21 cellular contexts compared by ENCODE assay signal in the genomic region with DNA sequence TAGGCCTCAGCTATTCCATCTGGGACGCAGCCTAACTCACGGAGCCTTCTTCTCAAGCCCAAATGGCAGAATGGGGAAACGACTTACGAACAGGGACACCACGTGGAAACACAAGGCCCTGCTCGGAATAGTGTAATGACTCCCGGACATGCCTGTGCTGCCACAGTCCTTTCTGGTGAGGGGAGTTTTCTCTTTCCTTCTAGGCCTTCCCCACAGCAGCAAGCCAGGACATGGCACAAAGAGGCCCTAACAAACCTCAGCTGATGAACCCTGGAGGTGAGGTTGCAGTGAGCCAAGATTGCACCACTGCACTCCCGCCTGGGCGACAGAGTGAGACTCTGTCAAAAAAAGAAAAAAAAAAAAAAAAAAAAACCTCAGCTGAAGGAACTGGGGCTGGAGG. TPM values are rescaled to one million over a fixed set of nuclear protein-coding genes. Genes with fewer than 3 reads are reported as not detected.
DNase-seq lines count a peak whose midpoint lies in the region; ATAC-seq and TF ChIP-seq lines count a peak whose summit lies in the region.
"Had no signal": no experiment of that assay in that cellular context is flagged by ENCODE, and none has a peak within 500 bp of the region (broad histone marks: within the 10 kb centered on the region; RNA-seq: fewer than 3 reads in every experiment).

No MANE protein-coding gene starts in this region.

- H3K27me3 Mint-ChIP-seq in MCF 10A (ENCODE audit: insufficient read depth, unreplicated experiment) (no peaks in the 10 kb centered on the region), nephron progenitor cell (ENCODE audit: low read depth, poor library complexity) (peaks cover 2% of the 10 kb centered on the region)
- H3K27me3 Mint-ChIP-seq in CD8-positive, alpha-beta T cell (ENCODE audit: low read depth), result no peaks in the 10 kb centered on the region
- H3K27me3 Mint-ChIP-seq: IgD-negative memory B cell had no signal

- no peaks in the 10 kb centered on the region for H3K4me1 ChIP-seq in breast epithelium
- peaks cover 7% of the 10 kb centered on the region for H3K4me1 ChIP-seq in CD8-positive, alpha-beta T cell (ENCODE audit: insufficient read depth, low read length)
- H3K4me1 ChIP-seq: HAP-1 had no signal

- no peak for TF ChIP-seq POLR2A in breast epithelium (IDR thresholded peaks at IDR 0.05)

- peak overlapping the region; percentile 70 to 73 for H3K27ac ChIP-seq in breast epithelium
- H3K27ac ChIP-seq in epithelial cell of prostate, result peak overlapping the region; percentile 35
- no peak overlapping the region for H3K27ac ChIP-seq in CD8-positive, alpha-beta T cell (ENCODE audit: low read depth, low read length)
- H3K27ac ChIP-seq: 22Rv1, BLaER1 had no signal

- ATAC-seq in CD8-positive, alpha-beta T cell, result no peak
- ATAC-seq in GM19035 (IDR thresholded peaks at IDR 0.05; ENCODE audit: unreplicated experiment) (no peak), GM18870 (IDR thresholded peaks at IDR 0.05; ENCODE audit: unreplicated experiment) (no peak)
- ATAC-seq: GM12878 had no signal

- DNase-seq in breast epithelium (ENCODE audit: low spot score in 2 of 2) (peak in 1 of 2 donors; percentile 62), MCF 10A (ENCODE audit: unreplicated experiment) (no peak), epithelial cell of prostate (ENCODE audit: low read depth, low spot score) (no peak), nephron progenitor cell (no peak), NAMALWA (ENCODE audit: low spot score) (no peak)
- DNase-seq in CD8-positive, alpha-beta T cell, result no peak
- DNase-seq: Calu3, DMS 273 treated with DMSO at 0.1 percent for 48 hours, DMS79, HFFc6 had no signal

- no peak overlapping the region for H3K4me3 Mint-ChIP-seq in MCF 10A (ENCODE audit: unreplicated experiment)
- H3K4me3 Mint-ChIP-seq in nephron progenitor cell, result no peak overlapping the region
- no peak overlapping the region for H3K4me3 Mint-ChIP-seq in CD8-positive, alpha-beta T cell
- H3K4me3 Mint-ChIP-seq: HFFc6, IgD-negative memory B cell had no signal

- TF ChIP-seq CTCF in breast epithelium (IDR thresholded peaks at IDR 0.05) (no peak), MCF 10A (IDR thresholded peaks at IDR 0.05; ENCODE audit: unreplicated experiment) (no peak), nephron progenitor cell (IDR thresholded peaks at IDR 0.05) (no peak)
- TF ChIP-seq CTCF in CD8-positive, alpha-beta T cell (IDR thresholded peaks at IDR 0.05), result no peak

- no peak overlapping the region for H3K27ac Mint-ChIP-seq in MCF 10A (ENCODE audit: low read depth, unreplicated experiment)
- H3K27ac Mint-ChIP-seq in nephron progenitor cell, result peak overlapping the region; percentile 83
- no peak overlapping the region for H3K27ac Mint-ChIP-seq in CD8-positive, alpha-beta T cell
- H3K27ac Mint-ChIP-seq: HFFc6, IgD-negative memory B cell had no signal

- no peaks in the 10 kb centered on the region for H3K27me3 ChIP-seq in breast epithelium
- H3K27me3 ChIP-seq in CD8-positive, alpha-beta T cell (ENCODE audit: insufficient read depth, low read length), result no peaks in the 10 kb centered on the region
- H3K27me3 ChIP-seq: BLaER1 had no signal

- POLR2A ChIA-PET in MCF 10A (lab: Yijun Ruan, JAX), result interaction anchor here (1.6 to 4.4 kb wide), 2 partner anchors 11 to 21 kb away, joined by 5 to 18 read pairs; a partner anchor contains a TSS
- POLR2A ChIA-PET in CD8-positive, alpha-beta T cell (lab: Charles Lee), result interaction anchor here (0.6 to 1.8 kb wide), 4 partner anchors 13 to 28 kb away, joined by 3 to 5 read pairs (median 4); no protein-coding TSS in a partner anchor

- BruUV-seq in MCF 10A (replicated peaks; lab: Mats Ljungman, UMichigan), result no TSS peak

- intact Hi-C loops in breast epithelium (cut with DNase I; ENCODE audit: low total_unique reads), result no loop called here
- intact Hi-C loops in MCF 10A (cut with micrococcal nuclease), result no loop called here
- intact Hi-C loops in CD8-positive, alpha-beta T cell (cut with DNase I, micrococcal nuclease), result no loop called here

- no peaks in the 10 kb centered on the region for H3K9me3 Mint-ChIP-seq in MCF 10A (ENCODE audit: unreplicated experiment)
- H3K9me3 Mint-ChIP-seq in nephron progenitor cell, result no peaks in the 10 kb centered on the region
- H3K9me3 Mint-ChIP-seq in CD8-positive, alpha-beta T cell, result no peaks in the 10 kb centered on the region
- H3K9me3 Mint-ChIP-seq: HFFc6, IgD-negative memory B cell had no signal

- H3K4me3 ChIP-seq in breast epithelium, result no peak overlapping the region
- H3K4me3 ChIP-seq in CD8-positive, alpha-beta T cell (ENCODE audit: low read depth, low read length), result no peak overlapping the region
- H3K4me3 ChIP-seq: BLaER1, GM12878, HAP-1 had no signal

- no peaks in the 10 kb centered on the region for H3K9me3 ChIP-seq in breast epithelium
- no peaks in the 10 kb centered on the region for H3K9me3 ChIP-seq in CD8-positive, alpha-beta T cell (ENCODE audit: low read length)
- H3K9me3 ChIP-seq: BLaER1, HAP-1 had no signal

- peaks cover 63% of the 10 kb centered on the region for H3K36me3 Mint-ChIP-seq in MCF 10A (ENCODE audit: insufficient read depth, unreplicated experiment)
- peaks cover 22% of the 10 kb centered on the region for H3K36me3 Mint-ChIP-seq in nephron progenitor cell (ENCODE audit: low read depth)
- H3K36me3 Mint-ChIP-seq in CD8-positive, alpha-beta T cell, result peaks cover 43% of the 10 kb centered on the region
- H3K36me3 Mint-ChIP-seq: IgD-negative memory B cell had no signal

- no peaks in the 10 kb centered on the region for H3K36me3 ChIP-seq in breast epithelium
- peaks cover 10% of the 10 kb centered on the region for H3K36me3 ChIP-seq in CD8-positive, alpha-beta T cell (ENCODE audit: insufficient read depth, low read length)

- H3K4me1 Mint-ChIP-seq in MCF 10A (ENCODE audit: insufficient read depth, unreplicated experiment), result peaks cover 10% of the 10 kb centered on the region
- H3K4me1 Mint-ChIP-seq in nephron progenitor cell, result peaks cover 43% of the 10 kb centered on the region
- peaks cover 16% of the 10 kb centered on the region for H3K4me1 Mint-ChIP-seq in CD8-positive, alpha-beta T cell (ENCODE audit: low read depth)

- CTCF ChIA-PET in MCF 10A (lab: Yijun Ruan, JAX), result interaction anchor here (0.5 to 1.3 kb wide), 2 partner anchors 27 to 53 kb away, joined by 3 to 4 read pairs; no protein-coding TSS in a partner anchor
- CTCF ChIA-PET in CD8-positive, alpha-beta T cell (lab: Charles Lee), result interaction anchor here (0.9 to 1.7 kb wide), 3 partner anchors 12 to 96 kb away, joined by 3 to 5 read pairs (median 3); no protein-coding TSS in a partner anchor

RNA-seq across cellular contexts. Expression of a gene that starts 15.3 kb away (rescaled TPM):
- total RNA-seq in breast epithelium (10 to 100 TPM; 34.4 to 46.9 (median 45.7) TPM), MCF 10A (2022) (26.3 and 29.1 TPM in 2 replicates)
- 10 to 100 TPM; 61.6 to 62.7 TPM for total RNA-seq in CD8-positive, alpha-beta T cell

RNA-seq across cellular contexts. Expression of a gene that starts 17.2 kb away (rescaled TPM):
- not detected for total RNA-seq in breast epithelium
- not detected in 2 replicates for total RNA-seq in MCF 10A (2022)
- total RNA-seq in CD8-positive, alpha-beta T cell, result not detected
- total RNA-seq: A673, Calu3, G401, GM12878, H1, HFFc6, HT1080 had no signal

RNA-seq across cellular contexts. Expression of a gene that starts 19.2 kb away (rescaled TPM):
- total RNA-seq in breast epithelium, result 10 to 100 TPM in 2 of 3 donors, 1 to 10 TPM in 1; 8.5 to 11.8 (median 11.7) TPM
- 3.3 and 7.8 TPM in 2 replicates for total RNA-seq in MCF 10A (2022)
- total RNA-seq in CD8-positive, alpha-beta T cell, result 1 to 10 TPM; 3.0 to 4.5 TPM

RNA-seq across cellular contexts. Expression of a gene that starts 20.1 kb away (rescaled TPM):
- total RNA-seq in breast epithelium (100 to 1,000 TPM in 1 of 3 donors, 10 to 100 TPM in 2; 64.2 to 174 (median 88.7) TPM), MCF 10A (2022) (89.6 and 107 TPM in 2 replicates)
- 100 to 1,000 TPM; 508 to 546 TPM for total RNA-seq in CD8-positive, alpha-beta T cell

RNA-seq across cellular contexts. Expression of a gene that starts 24.8 kb away (rescaled TPM):
- 1 to 10 TPM; 2.1 to 2.9 (median 2.9) TPM for total RNA-seq in breast epithelium
- 0.84 and 2.1 TPM in 2 replicates for total RNA-seq in MCF 10A (2022)
- total RNA-seq in CD8-positive, alpha-beta T cell, result 1 to 10 TPM; 1.7 TPM
